9 cellular contexts compared by ENCODE assay signal in the genomic region with DNA sequence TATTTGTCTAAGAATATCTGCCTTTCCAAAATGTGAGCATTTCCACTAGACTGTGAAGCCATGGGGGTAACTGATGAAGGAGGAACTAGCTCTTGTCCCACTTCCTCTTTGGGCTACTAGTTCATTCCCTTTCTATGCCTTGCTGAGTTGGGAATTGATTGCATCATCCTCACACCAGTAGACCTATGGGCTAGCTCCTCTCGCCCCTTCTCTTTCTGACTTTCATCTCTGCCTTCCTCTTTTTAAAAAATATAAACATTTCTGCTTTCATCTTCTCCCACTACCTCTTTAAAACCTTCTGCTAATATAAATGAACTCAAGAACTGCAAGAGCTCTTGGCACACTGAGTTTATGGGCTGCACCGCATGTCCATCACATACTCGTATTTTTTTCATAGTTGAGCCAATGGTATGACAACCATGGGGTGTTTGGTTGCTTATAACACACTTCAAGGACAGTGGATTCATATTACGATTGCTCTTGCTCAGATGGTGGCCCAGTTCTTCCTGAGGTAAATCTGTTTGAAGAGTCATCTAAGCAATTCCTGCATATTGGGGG.
DNase-seq lines count a peak whose midpoint lies in the region; ATAC-seq and TF ChIP-seq lines count a peak whose summit lies in the region.
"Had no signal": no experiment of that assay in that cellular context is flagged by ENCODE, and none has a peak within 500 bp of the region (broad histone marks: within the 10 kb centered on the region; RNA-seq: fewer than 3 reads in every experiment).

No MANE protein-coding gene starts in this region.

- TF ChIP-seq CTCF in fibroblast of villous mesenchyme (IDR thresholded peaks at IDR 0.05; ENCODE audit: insufficient read depth, low read depth, low read length) = no peak

- H3K4me1 Mint-ChIP-seq in activated naive CD4-positive, alpha-beta T cell treated with anti-CD3 and anti-CD28 coated beads, Interleukin-2, amount 10 ng/mL, durations not matched to agents 7 days and 5 days = peaks cover 8% of the 10 kb centered on the region

- H3K36me3 Mint-ChIP-seq in activated naive CD4-positive, alpha-beta T cell treated with anti-CD3 and anti-CD28 coated beads, Interleukin-2, amount 10 ng/mL, durations not matched to agents 7 days and 5 days = no peaks in the 10 kb centered on the region

- no peak overlapping the region for H3K4me3 Mint-ChIP-seq in activated naive CD4-positive, alpha-beta T cell treated with anti-CD3 and anti-CD28 coated beads, Interleukin-2, amount 10 ng/mL, durations not matched to agents 7 days and 5 days

- H3K27me3 Mint-ChIP-seq in activated naive CD4-positive, alpha-beta T cell treated with anti-CD3 and anti-CD28 coated beads, Interleukin-2, amount 10 ng/mL, durations not matched to agents 7 days and 5 days = no peaks in the 10 kb centered on the region

- H3K4me3 ChIP-seq in fibroblast of villous mesenchyme (ENCODE audit: low read depth, low read length) = no peak overlapping the region
- H3K4me3 ChIP-seq: dorsolateral prefrontal cortex had no signal

- CTCF ChIA-PET in activated naive CD4-positive, alpha-beta T cell treated with anti-CD3 and anti-CD28 coated beads, Interleukin-2, amount 10 ng/mL, durations not matched to agents 7 days and 5 days (lab: Charles Lee) = interaction anchor here (1.0 kb wide), 1 partner anchor 17 kb away, joined by 3 read pairs; no protein-coding TSS in a partner anchor

- no peak overlapping the region for H3K27ac Mint-ChIP-seq in activated naive CD4-positive, alpha-beta T cell treated with anti-CD3 and anti-CD28 coated beads, Interleukin-2, amount 10 ng/mL, durations not matched to agents 7 days and 5 days

- DNase-seq in Ammon's horn (ENCODE audit: low spot score) = peak; percentile 81
- peak; percentile 86 to 100 for DNase-seq in NOMO-1 (lab: John Stamatoyannopoulos, UW; ENCODE audit: unreplicated experiment in 2 of 2)
- peak; percentile 42 for DNase-seq in fibroblast of villous mesenchyme (ENCODE audit: low read depth)
- DNase-seq in stimulated activated CD4-positive, alpha-beta T cell treated with anti-CD3 and anti-CD28 coated beads, Interleukin-12 subunit alpha, Interleukin-12 subunit beta, amount 100 ng/mL, for 4 hours = no peak
- DNase-seq in cerebellum (ENCODE audit: low spot score) = no peak
- no peak for DNase-seq in activated naive CD4-positive, alpha-beta T cell treated with anti-CD3 and anti-CD28 coated beads, Interleukin-2, amount 10 ng/mL, durations not matched to agents 7 days and 5 days
- DNase-seq: dorsolateral prefrontal cortex had no signal

- H3K9me3 Mint-ChIP-seq in activated naive CD4-positive, alpha-beta T cell treated with anti-CD3 and anti-CD28 coated beads, Interleukin-2, amount 10 ng/mL, durations not matched to agents 7 days and 5 days = no peaks in the 10 kb centered on the region

- peak; percentile 47 for ATAC-seq in GM21367 (IDR thresholded peaks at IDR 0.05; ENCODE audit: unreplicated experiment)
- no peak for ATAC-seq in HG02938 (IDR thresholded peaks at IDR 0.05; ENCODE audit: unreplicated experiment)

Comparison
In these comparisons a context has a peak if more than half of its experiments do, and no peak if none do; other contexts are left out.
1. DNase-seq: peak in Ammon's horn (single experiment), NOMO-1 (2 of 2) and fibroblast of villous mesenchyme (single experiment); none in stimulated activated CD4-positive, alpha-beta T cell treated with anti-CD3 and anti-CD28 coated beads, Interleukin-12 subunit alpha, Interleukin-12 subunit beta, amount 100 ng/mL, for 4 hours (single experiment), cerebellum (single experiment) and activated naive CD4-positive, alpha-beta T cell treated with anti-CD3 and anti-CD28 coated beads, Interleukin-2, amount 10 ng/mL, durations not matched to agents 7 days and 5 days (single experiment).